ENCODE assay signal across 1 cellular context in the genomic region with DNA sequence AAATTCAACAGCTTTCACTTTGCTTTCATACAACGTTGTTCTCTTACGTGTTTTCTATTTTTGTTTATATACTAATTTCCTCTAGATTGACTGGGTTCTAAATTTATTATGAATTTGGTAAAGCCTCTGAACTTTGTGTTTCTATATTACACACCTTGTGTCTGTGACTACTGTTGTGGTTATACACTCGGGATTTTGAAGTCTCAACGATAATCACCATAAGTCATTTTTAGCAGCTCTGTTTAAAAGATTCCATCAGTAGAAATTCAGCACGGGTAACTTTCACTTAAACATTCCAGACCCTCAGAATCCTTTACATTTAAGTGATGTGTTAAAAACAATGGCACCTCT.
TF ChIP-seq lines count a peak whose summit lies in the region.

No MANE protein-coding gene starts in this region.

TF ChIP-seq in GM23338, 12 proteins besides CTCF, POLR2A, EP300 and RAD21 (continued from another document):
- TF ChIP-seq, protein P1, sequence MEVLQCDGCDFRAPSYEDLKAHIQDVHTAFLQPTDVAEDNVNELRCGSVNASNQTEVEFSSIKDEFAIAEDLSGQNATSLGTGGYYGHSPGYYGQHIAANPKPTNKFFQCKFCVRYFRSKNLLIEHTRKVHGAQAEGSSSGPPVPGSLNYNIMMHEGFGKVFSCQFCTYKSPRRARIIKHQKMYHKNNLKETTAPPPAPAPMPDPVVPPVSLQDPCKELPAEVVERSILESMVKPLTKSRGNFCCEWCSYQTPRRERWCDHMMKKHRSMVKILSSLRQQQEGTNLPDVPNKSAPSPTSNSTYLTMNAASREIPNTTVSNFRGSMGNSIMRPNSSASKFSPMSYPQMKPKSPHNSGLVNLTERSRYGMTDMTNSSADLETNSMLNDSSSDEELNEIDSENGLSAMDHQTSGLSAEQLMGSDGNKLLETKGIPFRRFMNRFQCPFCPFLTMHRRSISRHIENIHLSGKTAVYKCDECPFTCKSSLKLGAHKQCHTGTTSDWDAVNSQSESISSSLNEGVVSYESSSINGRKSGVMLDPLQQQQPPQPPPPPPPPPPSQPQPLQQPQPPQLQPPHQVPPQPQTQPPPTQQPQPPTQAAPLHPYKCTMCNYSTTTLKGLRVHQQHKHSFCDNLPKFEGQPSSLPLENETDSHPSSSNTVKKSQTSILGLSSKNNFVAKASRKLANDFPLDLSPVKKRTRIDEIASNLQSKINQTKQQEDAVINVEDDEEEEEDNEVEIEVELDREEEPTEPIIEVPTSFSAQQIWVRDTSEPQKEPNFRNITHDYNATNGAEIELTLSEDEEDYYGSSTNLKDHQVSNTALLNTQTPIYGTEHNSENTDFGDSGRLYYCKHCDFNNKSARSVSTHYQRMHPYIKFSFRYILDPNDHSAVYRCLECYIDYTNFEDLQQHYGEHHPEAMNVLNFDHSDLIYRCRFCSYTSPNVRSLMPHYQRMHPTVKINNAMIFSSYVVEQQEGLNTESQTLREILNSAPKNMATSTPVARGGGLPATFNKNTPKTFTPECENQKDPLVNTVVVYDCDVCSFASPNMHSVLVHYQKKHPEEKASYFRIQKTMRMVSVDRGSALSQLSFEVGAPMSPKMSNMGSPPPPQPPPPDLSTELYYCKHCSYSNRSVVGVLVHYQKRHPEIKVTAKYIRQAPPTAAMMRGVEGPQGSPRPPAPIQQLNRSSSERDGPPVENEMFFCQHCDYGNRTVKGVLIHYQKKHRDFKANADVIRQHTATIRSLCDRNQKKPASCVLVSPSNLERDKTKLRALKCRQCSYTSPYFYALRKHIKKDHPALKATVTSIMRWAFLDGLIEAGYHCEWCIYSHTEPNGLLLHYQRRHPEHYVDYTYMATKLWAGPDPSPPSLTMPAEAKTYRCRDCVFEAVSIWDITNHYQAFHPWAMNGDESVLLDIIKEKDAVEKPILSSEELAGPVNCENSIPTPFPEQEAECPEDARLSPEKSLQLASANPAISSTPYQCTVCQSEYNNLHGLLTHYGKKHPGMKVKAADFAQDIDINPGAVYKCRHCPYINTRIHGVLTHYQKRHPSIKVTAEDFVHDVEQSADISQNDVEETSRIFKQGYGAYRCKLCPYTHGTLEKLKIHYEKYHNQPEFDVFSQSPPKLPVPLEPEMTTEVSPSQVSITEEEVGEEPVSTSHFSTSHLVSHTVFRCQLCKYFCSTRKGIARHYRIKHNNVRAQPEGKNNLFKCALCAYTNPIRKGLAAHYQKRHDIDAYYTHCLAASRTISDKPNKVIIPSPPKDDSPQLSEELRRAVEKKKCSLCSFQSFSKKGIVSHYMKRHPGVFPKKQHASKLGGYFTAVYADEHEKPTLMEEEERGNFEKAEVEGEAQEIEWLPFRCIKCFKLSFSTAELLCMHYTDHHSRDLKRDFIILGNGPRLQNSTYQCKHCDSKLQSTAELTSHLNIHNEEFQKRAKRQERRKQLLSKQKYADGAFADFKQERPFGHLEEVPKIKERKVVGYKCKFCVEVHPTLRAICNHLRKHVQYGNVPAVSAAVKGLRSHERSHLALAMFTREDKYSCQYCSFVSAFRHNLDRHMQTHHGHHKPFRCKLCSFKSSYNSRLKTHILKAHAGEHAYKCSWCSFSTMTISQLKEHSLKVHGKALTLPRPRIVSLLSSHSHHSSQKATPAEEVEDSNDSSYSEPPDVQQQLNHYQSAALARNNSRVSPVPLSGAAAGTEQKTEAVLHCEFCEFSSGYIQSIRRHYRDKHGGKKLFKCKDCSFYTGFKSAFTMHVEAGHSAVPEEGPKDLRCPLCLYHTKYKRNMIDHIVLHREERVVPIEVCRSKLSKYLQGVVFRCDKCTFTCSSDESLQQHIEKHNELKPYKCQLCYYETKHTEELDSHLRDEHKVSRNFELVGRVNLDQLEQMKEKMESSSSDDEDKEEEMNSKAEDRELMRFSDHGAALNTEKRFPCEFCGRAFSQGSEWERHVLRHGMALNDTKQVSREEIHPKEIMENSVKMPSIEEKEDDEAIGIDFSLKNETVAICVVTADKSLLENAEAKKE (CRISPR knock-in tag; IDR thresholded peaks at IDR 0.05), result no peak
- no peak for TF ChIP-seq POLR2AphosphoS5 (IDR thresholded peaks at IDR 0.05; ENCODE audit: low read depth)
- no peak for TF ChIP-seq NANOG (IDR thresholded peaks at IDR 0.05; ENCODE audit: borderline replicate concordance)
- no peak for TF ChIP-seq ZNF331 (CRISPR knock-in tag; IDR thresholded peaks at IDR 0.05; ENCODE audit: low read depth)
- TF ChIP-seq, protein P2, sequence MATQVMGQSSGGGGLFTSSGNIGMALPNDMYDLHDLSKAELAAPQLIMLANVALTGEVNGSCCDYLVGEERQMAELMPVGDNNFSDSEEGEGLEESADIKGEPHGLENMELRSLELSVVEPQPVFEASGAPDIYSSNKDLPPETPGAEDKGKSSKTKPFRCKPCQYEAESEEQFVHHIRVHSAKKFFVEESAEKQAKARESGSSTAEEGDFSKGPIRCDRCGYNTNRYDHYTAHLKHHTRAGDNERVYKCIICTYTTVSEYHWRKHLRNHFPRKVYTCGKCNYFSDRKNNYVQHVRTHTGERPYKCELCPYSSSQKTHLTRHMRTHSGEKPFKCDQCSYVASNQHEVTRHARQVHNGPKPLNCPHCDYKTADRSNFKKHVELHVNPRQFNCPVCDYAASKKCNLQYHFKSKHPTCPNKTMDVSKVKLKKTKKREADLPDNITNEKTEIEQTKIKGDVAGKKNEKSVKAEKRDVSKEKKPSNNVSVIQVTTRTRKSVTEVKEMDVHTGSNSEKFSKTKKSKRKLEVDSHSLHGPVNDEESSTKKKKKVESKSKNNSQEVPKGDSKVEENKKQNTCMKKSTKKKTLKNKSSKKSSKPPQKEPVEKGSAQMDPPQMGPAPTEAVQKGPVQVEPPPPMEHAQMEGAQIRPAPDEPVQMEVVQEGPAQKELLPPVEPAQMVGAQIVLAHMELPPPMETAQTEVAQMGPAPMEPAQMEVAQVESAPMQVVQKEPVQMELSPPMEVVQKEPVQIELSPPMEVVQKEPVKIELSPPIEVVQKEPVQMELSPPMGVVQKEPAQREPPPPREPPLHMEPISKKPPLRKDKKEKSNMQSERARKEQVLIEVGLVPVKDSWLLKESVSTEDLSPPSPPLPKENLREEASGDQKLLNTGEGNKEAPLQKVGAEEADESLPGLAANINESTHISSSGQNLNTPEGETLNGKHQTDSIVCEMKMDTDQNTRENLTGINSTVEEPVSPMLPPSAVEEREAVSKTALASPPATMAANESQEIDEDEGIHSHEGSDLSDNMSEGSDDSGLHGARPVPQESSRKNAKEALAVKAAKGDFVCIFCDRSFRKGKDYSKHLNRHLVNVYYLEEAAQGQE (IDR thresholded peaks at IDR 0.05; ENCODE audit: unreplicated experiment), result no peak
- no peak for TF ChIP-seq EZH2phosphoT487 (IDR thresholded peaks at IDR 0.05; ENCODE audit: unreplicated experiment)
